ENCODE assay signal across 11 cellular contexts in the genomic region with DNA sequence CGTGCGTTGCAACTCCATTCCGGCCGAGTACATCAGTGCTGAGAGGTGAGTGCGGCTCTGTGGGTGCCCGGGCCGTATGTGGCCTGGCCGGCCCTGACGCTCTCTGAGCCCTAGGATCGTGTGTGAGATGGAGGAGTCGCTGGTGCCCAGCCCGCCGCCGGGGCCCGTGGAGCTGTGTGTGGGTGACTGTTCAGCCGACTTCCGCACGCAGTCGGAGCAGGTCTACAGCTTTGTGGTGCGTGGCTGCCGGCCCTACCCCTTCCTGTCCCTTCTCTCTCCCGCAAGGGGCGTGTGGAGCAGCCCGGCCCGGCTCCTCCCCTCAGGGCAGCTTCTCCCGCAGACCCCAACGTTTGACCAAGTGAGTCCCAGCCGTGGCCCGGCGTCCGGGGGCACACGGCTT.
"Had no signal": no experiment of that assay in that cellular context is flagged by ENCODE, and none has a peak within 500 bp of the region (broad histone marks: within the 10 kb centered on the region; RNA-seq: fewer than 3 reads in every experiment).

No MANE protein-coding gene starts in this region.

- H3K4me1 ChIP-seq: HAP-1 had no signal

- H3K9me3 ChIP-seq: HAP-1 had no signal

- H3K9ac ChIP-seq: GM23248 had no signal

- DNase-seq: GM23248, GOT3, H7, H9, HCEC 1CT, HFFc6 had no signal

- H3K4me2 ChIP-seq: GM23338 had no signal

- FAIRE-seq: H1, H54 had no signal

- H2AFZ ChIP-seq: GM23248, GM23338 had no signal

- ATAC-seq: GM23338, HCT116 had no signal

- H3K27ac ChIP-seq: GM23248 had no signal

- H3K4me3 ChIP-seq: GM23248, GM23338, HAP-1 had no signal
